Comparison of ENCODE assay signal across 17 cellular contexts in the genomic region with DNA sequence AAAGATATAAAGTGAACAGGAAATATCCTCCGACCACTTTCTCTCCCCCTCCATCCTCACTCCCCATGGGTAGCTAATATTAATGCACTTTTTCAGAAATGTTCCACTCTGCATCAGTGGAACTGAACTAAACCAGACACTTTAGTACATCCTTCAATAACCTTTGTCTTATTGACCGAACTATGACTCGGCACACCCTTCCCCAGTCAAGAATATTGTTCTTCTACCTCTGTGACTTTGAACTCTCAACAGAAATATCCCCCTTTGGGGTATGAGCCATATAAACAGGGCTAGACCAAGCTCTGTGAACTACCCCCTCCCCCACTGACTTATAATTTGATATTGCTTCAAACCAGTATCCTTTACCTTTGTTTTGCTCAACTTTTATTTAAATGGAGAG.
"Had no signal": no experiment of that assay in that cellular context is flagged by ENCODE, and none has a peak within 500 bp of the region (broad histone marks: within the 10 kb centered on the region; RNA-seq: fewer than 3 reads in every experiment).

No MANE protein-coding gene starts in this region.

- H3K9me3 ChIP-seq: thoracic aorta, uterus had no signal

- DNase-seq: activated CD4-positive, alpha-beta T cell treated with anti-CD3 and anti-CD28 coated beads, Interleukin-2, amount 50 U/mL, for 4 hours; activated gamma-delta T cell treated with Interleukin-2 at 50 U/mL for 16 hours; activated naive CD8-positive, alpha-beta T cell treated with anti-CD3 and anti-CD28 coated beads for 36 hours; activated T-cell treated with anti-CD3 and anti-CD28 coated beads, Interleukin-2, amount 50 U/mL, for 4 hours; brain microvascular endothelial cell; cerebellar nuclear complex; dermis blood vessel endothelial cell; kidney glomerular epithelial cell; natural killer cell; stimulated activated CD4-positive, alpha-beta T cell treated with anti-CD3 and anti-CD28 coated beads, Interleukin-4, amount 100 ng/mL, for 1 hour; stimulated activated CD8-positive, alpha-beta memory T cell treated with anti-CD3 and anti-CD28 coated beads, Interleukin-4, amount 100 ng/mL, for 48 hours; stimulated activated naive CD8-positive, alpha-beta T cell treated with anti-CD3 and anti-CD28 coated beads, Interleukin-15, Interleukin-2, amounts not matched to agents 100 U/mL and 50 U/mL, for 24 hours; uterus had no signal

- H3K27me3 ChIP-seq: brain microvascular endothelial cell, hepatocyte, uterus had no signal

- ATAC-seq: activated CD4-positive, CD25-positive, alpha-beta regulatory T cell treated with anti-CD3 and anti-CD28 coated beads, Interleukin-2, amount 50 U/mL, for 24 hours; activated T-cell treated with anti-CD3 and anti-CD28 coated beads, Interleukin-2, amount 50 U/mL, for 4 hours; natural killer cell; stimulated activated naive CD8-positive, alpha-beta T cell treated with anti-CD3 and anti-CD28 coated beads, Interleukin-15, Interleukin-2, amounts not matched to agents 100 U/mL and 50 U/mL, for 24 hours had no signal

- H3K79me2 ChIP-seq: hepatocyte had no signal

- H2AFZ ChIP-seq: hepatocyte had no signal

- H3K4me3 ChIP-seq: hepatocyte, lung, thoracic aorta, uterus had no signal

- H3K27ac ChIP-seq: brain microvascular endothelial cell, thoracic aorta, uterus had no signal

- H3K36me3 ChIP-seq: brain microvascular endothelial cell, thoracic aorta, uterus had no signal
